In the genomic region with DNA sequence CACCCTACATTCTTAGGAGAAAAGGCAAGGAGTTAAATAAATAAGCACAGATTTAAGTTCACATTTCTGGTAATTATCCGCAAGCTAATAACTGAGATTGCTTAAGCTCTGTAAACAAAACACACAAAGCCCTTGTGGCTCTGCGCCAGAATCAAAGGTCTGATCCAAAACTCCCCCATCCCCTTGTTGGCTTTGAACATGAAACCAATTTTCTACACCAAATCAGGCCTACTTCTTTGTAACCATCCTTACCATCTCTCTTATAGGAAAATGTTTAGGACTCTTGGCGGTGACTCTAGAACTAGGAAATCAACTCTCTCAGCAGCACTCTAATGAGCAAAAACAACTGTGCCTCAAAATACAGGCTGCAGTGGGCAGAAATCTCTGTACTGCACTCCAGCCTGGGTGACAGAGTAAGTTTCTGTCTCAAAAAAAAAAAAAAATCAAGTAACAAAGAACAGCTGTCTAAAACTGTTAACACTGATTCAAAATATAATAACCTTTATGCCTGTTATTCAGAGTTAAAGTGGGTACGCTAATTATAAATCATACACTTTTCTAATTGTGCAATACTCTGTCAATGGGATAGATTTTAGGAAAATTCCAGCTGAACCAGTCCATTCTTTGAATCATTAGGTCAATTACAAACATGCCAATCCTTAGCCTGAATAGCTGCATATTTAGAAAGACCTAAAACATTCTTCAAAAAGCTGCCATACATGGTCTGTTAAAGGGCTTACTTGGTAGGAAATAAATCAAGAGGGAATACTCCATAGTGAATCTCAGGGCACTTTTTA, we compare ENCODE assay signal across 12 cellular contexts. TPM values are rescaled to one million over a fixed set of nuclear protein-coding genes. Genes with fewer than 3 reads are reported as not detected.
DNase-seq lines count a peak whose midpoint lies in the region; ATAC-seq and TF ChIP-seq lines count a peak whose summit lies in the region.
"Had no signal": no experiment of that assay in that cellular context is flagged by ENCODE, and none has a peak within 500 bp of the region (broad histone marks: within the 10 kb centered on the region; RNA-seq: fewer than 3 reads in every experiment).

No MANE protein-coding gene starts in this region.

- H3K9ac ChIP-seq in SK-N-MC (ENCODE audit: insufficient read length), result no peak overlapping the region

- 61 to 63% methylated on average over 3 to 4 of the region's 4 CpGs for WGBS in transverse colon (ENCODE audit: low coverage in 1 of 2), 2 donors

- no peak for TF ChIP-seq CTCF in transverse colon (IDR thresholded peaks at IDR 0.05)

- no peak for ATAC-seq in HG02642 (IDR thresholded peaks at IDR 0.05; ENCODE audit: poor library complexity, unreplicated experiment)
- ATAC-seq in left colon, result no peak

- H3K27me3 ChIP-seq in layer of hippocampus (ENCODE audit: control insufficient read depth, insufficient read depth, low read length) (no peaks in the 10 kb centered on the region), transverse colon (no peaks in the 10 kb centered on the region)

- H3K4me3 ChIP-seq in SK-N-MC, result no peak overlapping the region
- H3K4me3 ChIP-seq in transverse colon, result no peak overlapping the region

- H3K9me3 ChIP-seq in SK-N-MC (ENCODE audit: low read depth, low read length) (no peaks in the 10 kb centered on the region), transverse colon (no peaks in the 10 kb centered on the region)

- no peaks in the 10 kb centered on the region for H3K36me3 ChIP-seq in SK-N-MC (ENCODE audit: insufficient read depth, low read length)
- H3K36me3 ChIP-seq in transverse colon, result no peaks in the 10 kb centered on the region

- H3K4me1 ChIP-seq in transverse colon, result peaks cover 14 to 49% (median 27%) of the 10 kb centered on the region in 4 donors

- peak; percentile 17 for DNase-seq in NCI-H2171 treated with DMSO at 0.1 percent for 48 hours (lab: John Stamatoyannopoulos, UW)
- DNase-seq in NCI-H2171 (lab: John Stamatoyannopoulos, UW), result no peak
- no peak for DNase-seq in SK-N-MC (ENCODE audit: low read depth, low spot score)
- no peak for DNase-seq in transverse colon
- DNase-seq in ureter (ENCODE audit: low spot score), result no peak
- DNase-seq in left colon, result no peak
- DNase-seq: activated CD4-positive, alpha-beta T cell treated with anti-CD3 and anti-CD28 coated beads for 4 hours; EL; hippocampal formation; SHP77 had no signal

- intact Hi-C loops in transverse colon (cut with DNase I; ENCODE audit: low total_unique reads) (loop anchor here (5.0 kb wide), 2 partner anchors 43 to 1443 kb away; no protein-coding TSS in a partner anchor), left colon (cut with DNase I, micrococcal nuclease) (no loop called here)

- TF ChIP-seq POLR2A in transverse colon (IDR thresholded peaks at IDR 0.05), result no peak

- H3K27ac ChIP-seq in SK-N-MC (peak overlapping the region; percentile 40; the same call in 1 of the 2 replicates), layer of hippocampus (ENCODE audit: low read depth, low read length) (peak overlapping the region; percentile 30), transverse colon (peak overlapping the region; percentile 67 to 83 (median 75))

- TF ChIP-seq EP300 in transverse colon (IDR thresholded peaks at IDR 0.05; ENCODE audit: low read depth), result no peak

- in situ Hi-C loops in transverse colon (cut with MboI; ENCODE audit: low pct_ligation_motif_present in 1 of 4, low pct_unique_long_range_greater_than_20kb in 1 of 4, low sequenced_read_pairs in 3 of 4), result no loop called here

RNA-seq across cellular contexts. Expression of gene ABCC4, which starts 25.7 kb away (rescaled TPM):
- total RNA-seq in transverse colon (10 to 100 TPM; 15.8 to 26.0 (median 23.8) TPM), ureter (46.2 TPM), left colon (10 to 100 TPM; 21.0 to 27.1 TPM)
